Comparison of ENCODE assay signal across 15 cellular contexts in genomic region chr20:16363832-16364687, GRCh38.
DNase-seq lines count a peak whose midpoint lies in the region; ATAC-seq and TF ChIP-seq lines count a peak whose summit lies in the region.
"Had no signal": no experiment of that assay in that cellular context is flagged by ENCODE, and none has a peak within 500 bp of the region (broad histone marks: within the 10 kb centered on the region; RNA-seq: fewer than 3 reads in every experiment).

No MANE protein-coding gene starts in this region.

- TF ChIP-seq CTCF in fibroblast of villous mesenchyme (IDR thresholded peaks at IDR 0.05; ENCODE audit: insufficient read depth, low read depth, low read length): no peak

- peaks cover 5% of the 10 kb centered on the region for H3K36me3 ChIP-seq in adipocyte (ENCODE audit: control insufficient read depth, insufficient read depth, low read length, severe bottlenecking)

- H3K9ac ChIP-seq in adipocyte (ENCODE audit: low read length): no peak overlapping the region
- H3K9ac ChIP-seq: GM23248 had no signal

- H3K4me1 ChIP-seq in adipocyte (ENCODE audit: control insufficient read depth, insufficient read depth, low read length): peaks cover 22% of the 10 kb centered on the region

- no peaks in the 10 kb centered on the region for H3K27me3 ChIP-seq in adipocyte (replicated peaks; ENCODE audit: control insufficient read depth, insufficient read depth, low read length)

- DNase-seq in NCI-H1417 (lab: John Stamatoyannopoulos, UW) (peak in 2 of 3 experiments; percentile 16 to 66), NCI-H1417 treated with DMSO at 0.1 percent for 48 hours (lab: John Stamatoyannopoulos, UW) (no peak), adipocyte (ENCODE audit: low read depth) (peak; percentile 44), fibroblast of villous mesenchyme (ENCODE audit: low read depth) (peak; percentile 50), putamen (ENCODE audit: low spot score) (peak; percentile 19), kidney tubule cell (ENCODE audit: low spot score) (no peak), DMS 273 (lab: John Stamatoyannopoulos, UW; ENCODE audit: unreplicated experiment) (no peak)
- DNase-seq: 8988T, Caco-2, GM23248, MM.1S, NCI-H2081, NCI-H2227 treated with DMSO at 0.1 percent for 48 hours, NCI-H526 had no signal

- H3K4me3 ChIP-seq in adipocyte (ENCODE audit: low read length) (no peak overlapping the region), fibroblast of villous mesenchyme (ENCODE audit: low read depth, low read length) (no peak overlapping the region)
- H3K4me3 ChIP-seq: GM23248 had no signal

- no peak for ATAC-seq in HG03159 (IDR thresholded peaks at IDR 0.05; ENCODE audit: unreplicated experiment)

- H3K9me3 ChIP-seq in adipocyte (ENCODE audit: control insufficient read depth, low read length): no peaks in the 10 kb centered on the region
- H3K9me3 ChIP-seq: Caco-2 had no signal

Comparison
In these comparisons a context has a peak if more than half of its experiments do, and no peak if none do; other contexts are left out.
1. DNase-seq: peak in NCI-H1417 (2 of 3), adipocyte (single experiment), fibroblast of villous mesenchyme (single experiment) and putamen (single experiment); none in NCI-H1417 treated with DMSO at 0.1 percent for 48 hours (single experiment), kidney tubule cell (single experiment) and DMS 273 (single experiment).